In the genomic region with DNA sequence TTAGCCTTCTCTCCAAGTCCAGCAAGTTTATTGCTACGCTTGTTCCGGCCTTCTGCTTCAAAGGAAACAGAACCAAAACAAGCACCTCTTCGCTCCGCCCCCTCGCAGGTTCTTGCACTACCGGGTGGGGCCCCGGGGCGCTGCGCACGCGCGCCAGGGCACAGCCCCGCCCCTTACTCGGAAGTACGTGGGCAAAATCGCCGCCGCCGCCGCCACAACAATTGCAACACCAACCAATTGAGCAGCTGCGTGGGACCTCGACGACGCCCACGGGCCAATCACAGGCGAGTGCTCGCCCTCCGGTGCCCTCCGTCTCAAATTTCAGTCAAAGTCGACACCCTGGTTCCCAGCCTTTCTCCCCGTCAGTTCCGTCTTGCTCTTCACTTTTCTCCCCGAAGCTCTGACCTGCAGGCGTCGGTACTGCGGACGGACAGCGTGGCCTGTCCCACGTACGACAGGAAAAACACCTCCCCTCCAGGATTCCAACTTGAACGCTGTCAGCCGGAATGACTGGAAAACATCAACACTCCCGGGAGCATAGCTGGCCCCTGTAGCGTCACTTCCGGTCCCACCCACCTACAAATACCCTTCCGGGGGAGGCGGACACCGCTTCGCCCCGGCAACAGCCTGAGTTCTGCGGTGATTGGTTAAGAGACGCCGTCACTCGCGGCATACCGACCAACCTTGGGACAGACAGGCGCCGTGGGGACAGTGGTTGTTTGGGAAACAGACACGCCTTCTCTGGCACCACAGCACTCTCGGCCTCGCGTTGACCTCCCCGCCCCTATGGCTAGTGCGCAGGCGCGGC, we compare ENCODE assay signal across 1 cellular context.
A peak's percentile ranks its signal among the peaks of the same experiment; 100 is the strongest.
TF ChIP-seq lines count a peak whose summit lies in the region.

No MANE protein-coding gene starts in this region.

TF ChIP-seq in HepG2, 621 proteins besides CTCF, POLR2A, EP300 and RAD21 (continued from another document):
- TF ChIP-seq, protein P1, sequence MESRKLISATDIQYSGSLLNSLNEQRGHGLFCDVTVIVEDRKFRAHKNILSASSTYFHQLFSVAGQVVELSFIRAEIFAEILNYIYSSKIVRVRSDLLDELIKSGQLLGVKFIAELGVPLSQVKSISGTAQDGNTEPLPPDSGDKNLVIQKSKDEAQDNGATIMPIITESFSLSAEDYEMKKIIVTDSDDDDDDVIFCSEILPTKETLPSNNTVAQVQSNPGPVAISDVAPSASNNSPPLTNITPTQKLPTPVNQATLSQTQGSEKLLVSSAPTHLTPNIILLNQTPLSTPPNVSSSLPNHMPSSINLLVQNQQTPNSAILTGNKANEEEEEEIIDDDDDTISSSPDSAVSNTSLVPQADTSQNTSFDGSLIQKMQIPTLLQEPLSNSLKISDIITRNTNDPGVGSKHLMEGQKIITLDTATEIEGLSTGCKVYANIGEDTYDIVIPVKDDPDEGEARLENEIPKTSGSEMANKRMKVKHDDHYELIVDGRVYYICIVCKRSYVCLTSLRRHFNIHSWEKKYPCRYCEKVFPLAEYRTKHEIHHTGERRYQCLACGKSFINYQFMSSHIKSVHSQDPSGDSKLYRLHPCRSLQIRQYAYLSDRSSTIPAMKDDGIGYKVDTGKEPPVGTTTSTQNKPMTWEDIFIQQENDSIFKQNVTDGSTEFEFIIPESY (CRISPR knock-in tag; IDR thresholded peaks at IDR 0.05) = no peak
- TF ChIP-seq ASH2L (IDR thresholded peaks at IDR 0.05; ENCODE audit: insufficient read length, low read depth, low read length) = peak; percentile 74
- TF ChIP-seq, protein P2, sequence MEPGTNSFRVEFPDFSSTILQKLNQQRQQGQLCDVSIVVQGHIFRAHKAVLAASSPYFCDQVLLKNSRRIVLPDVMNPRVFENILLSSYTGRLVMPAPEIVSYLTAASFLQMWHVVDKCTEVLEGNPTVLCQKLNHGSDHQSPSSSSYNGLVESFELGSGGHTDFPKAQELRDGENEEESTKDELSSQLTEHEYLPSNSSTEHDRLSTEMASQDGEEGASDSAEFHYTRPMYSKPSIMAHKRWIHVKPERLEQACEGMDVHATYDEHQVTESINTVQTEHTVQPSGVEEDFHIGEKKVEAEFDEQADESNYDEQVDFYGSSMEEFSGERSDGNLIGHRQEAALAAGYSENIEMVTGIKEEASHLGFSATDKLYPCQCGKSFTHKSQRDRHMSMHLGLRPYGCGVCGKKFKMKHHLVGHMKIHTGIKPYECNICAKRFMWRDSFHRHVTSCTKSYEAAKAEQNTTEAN (CRISPR knock-in tag; conservative IDR thresholded peaks at IDR 0.05) = no peak
- no peak for TF ChIP-seq SIN3B (IDR thresholded peaks at IDR 0.05; ENCODE audit: low read length)
- TF ChIP-seq ATF7 (IDR thresholded peaks at IDR 0.05) = no peak
- TF ChIP-seq ATF7 (CRISPR knock-in tag; IDR thresholded peaks at IDR 0.05) = 0 out of 2 replicates have a peak, but pooled peaks have one; percentile 13
- TF ChIP-seq, protein P3, sequence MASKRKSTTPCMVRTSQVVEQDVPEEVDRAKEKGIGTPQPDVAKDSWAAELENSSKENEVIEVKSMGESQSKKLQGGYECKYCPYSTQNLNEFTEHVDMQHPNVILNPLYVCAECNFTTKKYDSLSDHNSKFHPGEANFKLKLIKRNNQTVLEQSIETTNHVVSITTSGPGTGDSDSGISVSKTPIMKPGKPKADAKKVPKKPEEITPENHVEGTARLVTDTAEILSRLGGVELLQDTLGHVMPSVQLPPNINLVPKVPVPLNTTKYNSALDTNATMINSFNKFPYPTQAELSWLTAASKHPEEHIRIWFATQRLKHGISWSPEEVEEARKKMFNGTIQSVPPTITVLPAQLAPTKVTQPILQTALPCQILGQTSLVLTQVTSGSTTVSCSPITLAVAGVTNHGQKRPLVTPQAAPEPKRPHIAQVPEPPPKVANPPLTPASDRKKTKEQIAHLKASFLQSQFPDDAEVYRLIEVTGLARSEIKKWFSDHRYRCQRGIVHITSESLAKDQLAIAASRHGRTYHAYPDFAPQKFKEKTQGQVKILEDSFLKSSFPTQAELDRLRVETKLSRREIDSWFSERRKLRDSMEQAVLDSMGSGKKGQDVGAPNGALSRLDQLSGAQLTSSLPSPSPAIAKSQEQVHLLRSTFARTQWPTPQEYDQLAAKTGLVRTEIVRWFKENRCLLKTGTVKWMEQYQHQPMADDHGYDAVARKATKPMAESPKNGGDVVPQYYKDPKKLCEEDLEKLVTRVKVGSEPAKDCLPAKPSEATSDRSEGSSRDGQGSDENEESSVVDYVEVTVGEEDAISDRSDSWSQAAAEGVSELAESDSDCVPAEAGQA (IDR thresholded peaks at IDR 0.05; ENCODE audit: low read depth) = 0 out of 2 replicates have a peak, but pooled peaks have one; percentile 23
- TF ChIP-seq, protein P3 (CRISPR knock-in tag; IDR thresholded peaks at IDR 0.05; ENCODE audit: borderline replicate concordance) = no peak
- TF ChIP-seq, protein P4, sequence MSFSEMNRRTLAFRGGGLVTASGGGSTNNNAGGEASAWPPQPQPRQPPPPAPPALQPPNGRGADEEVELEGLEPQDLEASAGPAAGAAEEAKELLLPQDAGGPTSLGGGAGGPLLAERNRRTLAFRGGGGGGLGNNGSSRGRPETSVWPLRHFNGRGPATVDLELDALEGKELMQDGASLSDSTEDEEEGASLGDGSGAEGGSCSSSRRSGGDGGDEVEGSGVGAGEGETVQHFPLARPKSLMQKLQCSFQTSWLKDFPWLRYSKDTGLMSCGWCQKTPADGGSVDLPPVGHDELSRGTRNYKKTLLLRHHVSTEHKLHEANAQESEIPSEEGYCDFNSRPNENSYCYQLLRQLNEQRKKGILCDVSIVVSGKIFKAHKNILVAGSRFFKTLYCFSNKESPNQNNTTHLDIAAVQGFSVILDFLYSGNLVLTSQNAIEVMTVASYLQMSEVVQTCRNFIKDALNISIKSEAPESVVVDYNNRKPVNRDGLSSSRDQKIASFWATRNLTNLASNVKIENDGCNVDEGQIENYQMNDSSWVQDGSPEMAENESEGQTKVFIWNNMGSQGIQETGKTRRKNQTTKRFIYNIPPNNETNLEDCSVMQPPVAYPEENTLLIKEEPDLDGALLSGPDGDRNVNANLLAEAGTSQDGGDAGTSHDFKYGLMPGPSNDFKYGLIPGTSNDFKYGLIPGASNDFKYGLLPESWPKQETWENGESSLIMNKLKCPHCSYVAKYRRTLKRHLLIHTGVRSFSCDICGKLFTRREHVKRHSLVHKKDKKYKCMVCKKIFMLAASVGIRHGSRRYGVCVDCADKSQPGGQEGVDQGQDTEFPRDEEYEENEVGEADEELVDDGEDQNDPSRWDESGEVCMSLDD (CRISPR knock-in tag; IDR thresholded peaks at IDR 0.05; ENCODE audit: borderline replicate concordance) = no peak
- TF ChIP-seq SPEN (CRISPR knock-in tag; IDR thresholded peaks at IDR 0.05; ENCODE audit: low read depth) = peak; percentile 35; the same call in 1 of the 2 replicates
- 0 out of 2 replicates have a peak, but pooled peaks have one; percentile 52 for TF ChIP-seq FOXK2 (IDR thresholded peaks at IDR 0.05)
- TF ChIP-seq, protein P5, sequence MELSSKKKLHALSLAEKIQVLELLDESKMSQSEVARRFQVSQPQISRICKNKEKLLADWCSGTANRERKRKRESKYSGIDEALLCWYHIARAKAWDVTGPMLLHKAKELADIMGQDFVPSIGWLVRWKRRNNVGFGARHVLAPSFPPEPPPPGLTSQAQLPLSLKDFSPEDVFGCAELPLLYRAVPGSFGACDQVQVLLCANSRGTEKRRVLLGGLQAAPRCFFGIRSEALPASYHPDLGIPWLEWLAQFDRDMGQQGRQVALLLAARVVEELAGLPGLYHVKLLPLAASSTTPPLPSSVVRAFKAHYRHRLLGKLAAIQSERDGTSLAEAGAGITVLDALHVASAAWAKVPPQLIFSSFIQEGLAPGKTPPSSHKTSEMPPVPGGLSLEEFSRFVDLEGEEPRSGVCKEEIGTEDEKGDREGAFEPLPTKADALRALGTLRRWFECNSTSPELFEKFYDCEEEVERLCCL (CRISPR knock-in tag; IDR thresholded peaks at IDR 0.05; ENCODE audit: borderline replicate concordance) = peak; percentile 34; the same call in 1 of the 2 replicates
- TF ChIP-seq DR1 (CRISPR knock-in tag; IDR thresholded peaks at IDR 0.05) = 0 out of 2 replicates have a peak, but pooled peaks have one; percentile 38
- TF ChIP-seq, protein P6, sequence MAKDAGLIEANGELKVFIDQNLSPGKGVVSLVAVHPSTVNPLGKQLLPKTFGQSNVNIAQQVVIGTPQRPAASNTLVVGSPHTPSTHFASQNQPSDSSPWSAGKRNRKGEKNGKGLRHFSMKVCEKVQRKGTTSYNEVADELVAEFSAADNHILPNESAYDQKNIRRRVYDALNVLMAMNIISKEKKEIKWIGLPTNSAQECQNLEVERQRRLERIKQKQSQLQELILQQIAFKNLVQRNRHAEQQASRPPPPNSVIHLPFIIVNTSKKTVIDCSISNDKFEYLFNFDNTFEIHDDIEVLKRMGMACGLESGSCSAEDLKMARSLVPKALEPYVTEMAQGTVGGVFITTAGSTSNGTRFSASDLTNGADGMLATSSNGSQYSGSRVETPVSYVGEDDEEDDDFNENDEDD (CRISPR knock-in tag; IDR thresholded peaks at IDR 0.05; ENCODE audit: borderline replicate concordance) = peak; percentile 31; the same call in 1 of the 2 replicates
- TF ChIP-seq NR1H2 (CRISPR knock-in tag; IDR thresholded peaks at IDR 0.05; ENCODE audit: borderline replicate concordance, low read depth) = no peak
- TF ChIP-seq, protein P7, sequence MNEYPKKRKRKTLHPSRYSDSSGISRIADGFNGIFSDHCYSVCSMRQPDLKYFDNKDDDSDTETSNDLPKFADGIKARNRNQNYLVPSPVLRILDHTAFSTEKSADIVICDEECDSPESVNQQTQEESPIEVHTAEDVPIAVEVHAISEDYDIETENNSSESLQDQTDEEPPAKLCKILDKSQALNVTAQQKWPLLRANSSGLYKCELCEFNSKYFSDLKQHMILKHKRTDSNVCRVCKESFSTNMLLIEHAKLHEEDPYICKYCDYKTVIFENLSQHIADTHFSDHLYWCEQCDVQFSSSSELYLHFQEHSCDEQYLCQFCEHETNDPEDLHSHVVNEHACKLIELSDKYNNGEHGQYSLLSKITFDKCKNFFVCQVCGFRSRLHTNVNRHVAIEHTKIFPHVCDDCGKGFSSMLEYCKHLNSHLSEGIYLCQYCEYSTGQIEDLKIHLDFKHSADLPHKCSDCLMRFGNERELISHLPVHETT (CRISPR knock-in tag; conservative IDR thresholded peaks at IDR 0.05) = no peak; the same call in 1 of the 2 replicates
- TF ChIP-seq NFKBIZ (CRISPR knock-in tag; IDR thresholded peaks at IDR 0.05) = no peak
- TF ChIP-seq, protein P8, sequence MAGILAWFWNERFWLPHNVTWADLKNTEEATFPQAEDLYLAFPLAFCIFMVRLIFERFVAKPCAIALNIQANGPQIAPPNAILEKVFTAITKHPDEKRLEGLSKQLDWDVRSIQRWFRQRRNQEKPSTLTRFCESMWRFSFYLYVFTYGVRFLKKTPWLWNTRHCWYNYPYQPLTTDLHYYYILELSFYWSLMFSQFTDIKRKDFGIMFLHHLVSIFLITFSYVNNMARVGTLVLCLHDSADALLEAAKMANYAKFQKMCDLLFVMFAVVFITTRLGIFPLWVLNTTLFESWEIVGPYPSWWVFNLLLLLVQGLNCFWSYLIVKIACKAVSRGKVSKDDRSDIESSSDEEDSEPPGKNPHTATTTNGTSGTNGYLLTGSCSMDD (CRISPR knock-in tag; IDR thresholded peaks at IDR 0.05) = no peak
- peak; percentile 28 for TF ChIP-seq HNRNPLL (IDR thresholded peaks at IDR 0.05; ENCODE audit: low read depth, low read length, poor library complexity, severe bottlenecking)
- no peak for TF ChIP-seq SNRNP70 (IDR thresholded peaks at IDR 0.05; ENCODE audit: low read depth, low read length)
- TF ChIP-seq RFX3 (CRISPR knock-in tag; IDR thresholded peaks at IDR 0.05) = peak; percentile 47
- TF ChIP-seq PHF20 (CRISPR knock-in tag; IDR thresholded peaks at IDR 0.05) = peak; percentile 66; the same call in 1 of the 2 replicates
- TF ChIP-seq MED1 (CRISPR knock-in tag; IDR thresholded peaks at IDR 0.05) = 0 out of 2 replicates have a peak, but pooled peaks have one; percentile 35
- 0 out of 2 replicates have a peak, but pooled peaks have one; percentile 63 for TF ChIP-seq SSRP1 (CRISPR knock-in tag; IDR thresholded peaks at IDR 0.05)
- TF ChIP-seq ZFP90 (CRISPR knock-in tag; IDR thresholded peaks at IDR 0.05; ENCODE audit: borderline replicate concordance) = no peak
- TF ChIP-seq ZNF180 (CRISPR knock-in tag; IDR thresholded peaks at IDR 0.05; ENCODE audit: borderline replicate concordance, low read depth) = no peak
- TF ChIP-seq POLR2G (IDR thresholded peaks at IDR 0.05; ENCODE audit: low read depth, low read length) = peak; percentile 49; the same call in 1 of the 2 replicates
